Comparison of ENCODE assay signal across 18 cellular contexts in the genomic region with DNA sequence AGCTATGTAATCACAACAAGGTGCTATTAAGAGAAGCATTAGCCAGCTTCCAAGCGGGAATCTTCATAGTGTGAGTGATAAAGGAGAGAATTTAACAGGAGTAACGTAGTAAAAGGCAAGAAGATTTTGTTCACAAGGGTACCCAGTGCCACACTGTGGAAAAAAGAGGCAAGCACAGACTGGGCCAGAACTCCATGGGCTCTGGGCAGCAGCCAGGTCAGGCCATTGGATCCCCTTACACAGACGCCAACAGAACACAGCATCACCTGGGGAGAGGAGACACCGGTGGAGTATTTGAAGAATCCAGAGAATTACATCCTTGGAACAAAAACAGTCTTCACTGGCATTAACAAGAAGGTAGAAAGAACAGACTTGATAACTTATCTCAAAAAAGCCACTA. TPM values are rescaled to one million over a fixed set of nuclear protein-coding genes. Genes with fewer than 3 reads are reported as not detected.
DNase-seq lines count a peak whose midpoint lies in the region; ATAC-seq and TF ChIP-seq lines count a peak whose summit lies in the region.
"Had no signal": no experiment of that assay in that cellular context is flagged by ENCODE, and none has a peak within 500 bp of the region (broad histone marks: within the 10 kb centered on the region; RNA-seq: fewer than 3 reads in every experiment).

No MANE protein-coding gene starts in this region.

- H3K4me3 ChIP-seq in right atrium auricular region: no peak overlapping the region
- H3K4me3 ChIP-seq in endodermal cell (ENCODE audit: low read length): no peak overlapping the region
- H3K4me3 ChIP-seq in testis: no peak overlapping the region
- H3K4me3 ChIP-seq: heart left ventricle had no signal

- ATAC-seq in left cardiac atrium (peak; percentile 55 to 60), GM19035 (IDR thresholded peaks at IDR 0.05; ENCODE audit: unreplicated experiment) (no peak), GM18520 (IDR thresholded peaks at IDR 0.05; ENCODE audit: unreplicated experiment) (no peak)

- 60 to 68% methylated on average over 3 to 4 of the region's 4 CpGs for WGBS in endodermal cell (ENCODE audit: insufficient coverage in 1 of 2, insufficient read length in 1 of 2), 2 experiments
- WGBS in testis, 2 donors: 21 to 27% methylated on average over 4 of the region's 4 CpGs

- H3K36me3 Mint-ChIP-seq in endodermal cell (ENCODE audit: low read depth): no peaks in the 10 kb centered on the region
- H3K36me3 Mint-ChIP-seq: activated naive CD4-positive, alpha-beta T cell treated with anti-CD3 and anti-CD28 coated beads, Interleukin-2, amount 50 U/mL, for 24 hours had no signal

- H3K4me3 Mint-ChIP-seq in endodermal cell: no peak overlapping the region
- H3K4me3 Mint-ChIP-seq: activated naive CD4-positive, alpha-beta T cell treated with anti-CD3 and anti-CD28 coated beads, Interleukin-2, amount 50 U/mL, for 24 hours; T-helper 2 cell treated with Interferon-gamma antibody and Interleukin-4, amounts not matched to agents 5 μg/mL and 100 μg/mL, for 36 hours had no signal

- no peaks in the 10 kb centered on the region for H3K4me1 Mint-ChIP-seq in endodermal cell
- H3K4me1 Mint-ChIP-seq: activated naive CD4-positive, alpha-beta T cell treated with anti-CD3 and anti-CD28 coated beads, Interleukin-2, amount 50 U/mL, for 24 hours had no signal

- H3K4me1 ChIP-seq in right atrium auricular region (no peaks in the 10 kb centered on the region), endodermal cell (ENCODE audit: control insufficient read depth, insufficient read depth, low read length) (no peaks in the 10 kb centered on the region), testis (no peaks in the 10 kb centered on the region)
- H3K4me1 ChIP-seq: heart left ventricle had no signal

- H3K9ac ChIP-seq in endodermal cell (ENCODE audit: extremely low read depth, low read length, poor library complexity, severe bottlenecking): no peak overlapping the region

- no peak for TF ChIP-seq POLR2A in testis (IDR thresholded peaks at IDR 0.05)

- H3K27me3 Mint-ChIP-seq in endodermal cell (ENCODE audit: insufficient read depth): no peaks in the 10 kb centered on the region

- TF ChIP-seq CTCF in right atrium auricular region (IDR thresholded peaks at IDR 0.05) (peak in 1 of 2 donors; percentile 53), endodermal cell (conservative IDR thresholded peaks at IDR 0.05) (peak; percentile 71), testis (IDR thresholded peaks at IDR 0.05) (peak in 1 of 3 experiments; percentile 12)

- H3K27me3 ChIP-seq in right atrium auricular region (no peaks in the 10 kb centered on the region), endodermal cell (ENCODE audit: control insufficient read depth, insufficient read depth, low read length, poor library complexity, severe bottlenecking) (no peaks in the 10 kb centered on the region), testis (no peaks in the 10 kb centered on the region)

- intact Hi-C loops in left cardiac atrium (cut with DNase I) (no loop called here), testis (cut with DNase I; ENCODE audit: low total_unique reads) (no loop called here)

- H3K36me3 ChIP-seq in right atrium auricular region (no peaks in the 10 kb centered on the region), endodermal cell (ENCODE audit: control insufficient read depth, insufficient read depth, low read length) (no peaks in the 10 kb centered on the region), testis (ENCODE audit: low read depth, missing control alignments) (no peaks in the 10 kb centered on the region)
- H3K36me3 ChIP-seq: heart left ventricle had no signal

- no peak overlapping the region for H3K27ac Mint-ChIP-seq in endodermal cell
- H3K27ac Mint-ChIP-seq: activated naive CD4-positive, alpha-beta T cell treated with anti-CD3 and anti-CD28 coated beads, Interleukin-2, amount 50 U/mL, for 24 hours; T-helper 2 cell treated with Interferon-gamma antibody and Interleukin-4, amounts not matched to agents 5 μg/mL and 100 μg/mL, for 36 hours had no signal

- peaks cover 13% of the 10 kb centered on the region for H3K9me3 Mint-ChIP-seq in endodermal cell
- H3K9me3 Mint-ChIP-seq: activated naive CD4-positive, alpha-beta T cell treated with anti-CD3 and anti-CD28 coated beads, Interleukin-2, amount 50 U/mL, for 24 hours; T-helper 2 cell treated with Interferon-gamma antibody and Interleukin-4, amounts not matched to agents 5 μg/mL and 100 μg/mL, for 36 hours had no signal

- DNase-seq in left cardiac atrium (no peak), right atrium auricular region (ENCODE audit: low spot score) (no peak), NCI-H2107 treated with DMSO at 0.1 percent for 48 hours (lab: John Stamatoyannopoulos, UW; ENCODE audit: unreplicated experiment) (peak; percentile 27), endodermal cell (peak; percentile 76), testis (peak; percentile 49)
- no peak for DNase-seq in activated naive CD4-positive, alpha-beta T cell treated with anti-CD3 and anti-CD28 coated beads, Interleukin-2, amount 50 U/mL, for 16 hours
- DNase-seq: activated CD4-positive, alpha-beta T cell treated with anti-CD3 and anti-CD28 coated beads for 4 hours; heart left ventricle; KBM-7; stimulated activated CD4-positive, alpha-beta T cell treated with anti-CD3 and anti-CD28 coated beads, Interleukin-12 subunit alpha, Interleukin-12 subunit beta, amount 100 ng/mL, for 4 hours; stimulated activated naive CD4-positive, alpha-beta T cell treated with Interleukin-2 at 50 U/mL for 16 hours had no signal

- H3K9me3 ChIP-seq in right atrium auricular region (no peaks in the 10 kb centered on the region), endodermal cell (ENCODE audit: control insufficient read depth, low read length) (no peaks in the 10 kb centered on the region), testis (no peaks in the 10 kb centered on the region)

- H3K27ac ChIP-seq in right atrium auricular region (no peak overlapping the region), endodermal cell (ENCODE audit: low read depth, low read length) (no peak overlapping the region), testis (no peak overlapping the region)
- H3K27ac ChIP-seq: heart left ventricle, HL-60 had no signal

RNA-seq across cellular contexts. Expression of gene AMER3, which starts 21.2 kb away (rescaled TPM):
- total RNA-seq in left cardiac atrium (not detected), right atrium auricular region (not detected), endodermal cell (1 to 10 TPM in 1 of 2 donors, under 1 TPM in 1; 0.91 to 2.3 TPM), testis (1 to 10 TPM; 3.0 to 3.5 TPM)
- 0.57 TPM for polyA plus RNA-seq in endodermal cell (2013, experiment 1 of 2)
- polyA plus RNA-seq in endodermal cell (2013, experiment 2 of 2): 0.41 TPM
- polyA plus RNA-seq in testis (ENCODE audit: insufficient read depth, low read depth, low replicate concordance): 0.99 TPM
- total RNA-seq: dermis microvascular lymphatic vessel endothelial cell, heart left ventricle, RPMI7951 had no signal
- polyA plus RNA-seq: heart left ventricle had no signal

RNA-seq across cellular contexts. Expression of gene GPR148, which starts 47.7 kb away (rescaled TPM):
- total RNA-seq in left cardiac atrium (not detected), right atrium auricular region (not detected), endodermal cell (not detected), testis (under 1 TPM; 0.68 to 0.79 TPM)
- polyA plus RNA-seq in endodermal cell (2013, experiment 1 of 2): not detected
- not detected for polyA plus RNA-seq in endodermal cell (2013, experiment 2 of 2)
- polyA plus RNA-seq in testis (ENCODE audit: insufficient read depth, low read depth, low replicate concordance): not detected
- total RNA-seq: dermis microvascular lymphatic vessel endothelial cell, heart left ventricle, RPMI7951 had no signal
- polyA plus RNA-seq: heart left ventricle had no signal

Comparison
In these comparisons a context has a peak if more than half of its experiments do, and no peak if none do; other contexts are left out.
1. ATAC-seq: peak in left cardiac atrium (2 of 2); none in GM19035 (single experiment) and GM18520 (single experiment).
2. DNase-seq: peak in NCI-H2107 treated with DMSO at 0.1 percent for 48 hours (single experiment), endodermal cell (single experiment) and testis (single experiment); none in left cardiac atrium (single experiment), right atrium auricular region (single experiment) and activated naive CD4-positive, alpha-beta T cell treated with anti-CD3 and anti-CD28 coated beads, Interleukin-2, amount 50 U/mL, for 16 hours (single experiment).